Comparison of ENCODE assay signal across 1 cellular context in genomic region chr4:65968873-65969272, GRCh38.
TF ChIP-seq lines count a peak whose summit lies in the region.

No MANE protein-coding gene starts in this region.

TF ChIP-seq in GM23338, 12 proteins besides CTCF, POLR2A, EP300 and RAD21 (continued from another document):
- TF ChIP-seq, protein P1, sequence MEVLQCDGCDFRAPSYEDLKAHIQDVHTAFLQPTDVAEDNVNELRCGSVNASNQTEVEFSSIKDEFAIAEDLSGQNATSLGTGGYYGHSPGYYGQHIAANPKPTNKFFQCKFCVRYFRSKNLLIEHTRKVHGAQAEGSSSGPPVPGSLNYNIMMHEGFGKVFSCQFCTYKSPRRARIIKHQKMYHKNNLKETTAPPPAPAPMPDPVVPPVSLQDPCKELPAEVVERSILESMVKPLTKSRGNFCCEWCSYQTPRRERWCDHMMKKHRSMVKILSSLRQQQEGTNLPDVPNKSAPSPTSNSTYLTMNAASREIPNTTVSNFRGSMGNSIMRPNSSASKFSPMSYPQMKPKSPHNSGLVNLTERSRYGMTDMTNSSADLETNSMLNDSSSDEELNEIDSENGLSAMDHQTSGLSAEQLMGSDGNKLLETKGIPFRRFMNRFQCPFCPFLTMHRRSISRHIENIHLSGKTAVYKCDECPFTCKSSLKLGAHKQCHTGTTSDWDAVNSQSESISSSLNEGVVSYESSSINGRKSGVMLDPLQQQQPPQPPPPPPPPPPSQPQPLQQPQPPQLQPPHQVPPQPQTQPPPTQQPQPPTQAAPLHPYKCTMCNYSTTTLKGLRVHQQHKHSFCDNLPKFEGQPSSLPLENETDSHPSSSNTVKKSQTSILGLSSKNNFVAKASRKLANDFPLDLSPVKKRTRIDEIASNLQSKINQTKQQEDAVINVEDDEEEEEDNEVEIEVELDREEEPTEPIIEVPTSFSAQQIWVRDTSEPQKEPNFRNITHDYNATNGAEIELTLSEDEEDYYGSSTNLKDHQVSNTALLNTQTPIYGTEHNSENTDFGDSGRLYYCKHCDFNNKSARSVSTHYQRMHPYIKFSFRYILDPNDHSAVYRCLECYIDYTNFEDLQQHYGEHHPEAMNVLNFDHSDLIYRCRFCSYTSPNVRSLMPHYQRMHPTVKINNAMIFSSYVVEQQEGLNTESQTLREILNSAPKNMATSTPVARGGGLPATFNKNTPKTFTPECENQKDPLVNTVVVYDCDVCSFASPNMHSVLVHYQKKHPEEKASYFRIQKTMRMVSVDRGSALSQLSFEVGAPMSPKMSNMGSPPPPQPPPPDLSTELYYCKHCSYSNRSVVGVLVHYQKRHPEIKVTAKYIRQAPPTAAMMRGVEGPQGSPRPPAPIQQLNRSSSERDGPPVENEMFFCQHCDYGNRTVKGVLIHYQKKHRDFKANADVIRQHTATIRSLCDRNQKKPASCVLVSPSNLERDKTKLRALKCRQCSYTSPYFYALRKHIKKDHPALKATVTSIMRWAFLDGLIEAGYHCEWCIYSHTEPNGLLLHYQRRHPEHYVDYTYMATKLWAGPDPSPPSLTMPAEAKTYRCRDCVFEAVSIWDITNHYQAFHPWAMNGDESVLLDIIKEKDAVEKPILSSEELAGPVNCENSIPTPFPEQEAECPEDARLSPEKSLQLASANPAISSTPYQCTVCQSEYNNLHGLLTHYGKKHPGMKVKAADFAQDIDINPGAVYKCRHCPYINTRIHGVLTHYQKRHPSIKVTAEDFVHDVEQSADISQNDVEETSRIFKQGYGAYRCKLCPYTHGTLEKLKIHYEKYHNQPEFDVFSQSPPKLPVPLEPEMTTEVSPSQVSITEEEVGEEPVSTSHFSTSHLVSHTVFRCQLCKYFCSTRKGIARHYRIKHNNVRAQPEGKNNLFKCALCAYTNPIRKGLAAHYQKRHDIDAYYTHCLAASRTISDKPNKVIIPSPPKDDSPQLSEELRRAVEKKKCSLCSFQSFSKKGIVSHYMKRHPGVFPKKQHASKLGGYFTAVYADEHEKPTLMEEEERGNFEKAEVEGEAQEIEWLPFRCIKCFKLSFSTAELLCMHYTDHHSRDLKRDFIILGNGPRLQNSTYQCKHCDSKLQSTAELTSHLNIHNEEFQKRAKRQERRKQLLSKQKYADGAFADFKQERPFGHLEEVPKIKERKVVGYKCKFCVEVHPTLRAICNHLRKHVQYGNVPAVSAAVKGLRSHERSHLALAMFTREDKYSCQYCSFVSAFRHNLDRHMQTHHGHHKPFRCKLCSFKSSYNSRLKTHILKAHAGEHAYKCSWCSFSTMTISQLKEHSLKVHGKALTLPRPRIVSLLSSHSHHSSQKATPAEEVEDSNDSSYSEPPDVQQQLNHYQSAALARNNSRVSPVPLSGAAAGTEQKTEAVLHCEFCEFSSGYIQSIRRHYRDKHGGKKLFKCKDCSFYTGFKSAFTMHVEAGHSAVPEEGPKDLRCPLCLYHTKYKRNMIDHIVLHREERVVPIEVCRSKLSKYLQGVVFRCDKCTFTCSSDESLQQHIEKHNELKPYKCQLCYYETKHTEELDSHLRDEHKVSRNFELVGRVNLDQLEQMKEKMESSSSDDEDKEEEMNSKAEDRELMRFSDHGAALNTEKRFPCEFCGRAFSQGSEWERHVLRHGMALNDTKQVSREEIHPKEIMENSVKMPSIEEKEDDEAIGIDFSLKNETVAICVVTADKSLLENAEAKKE (CRISPR knock-in tag; IDR thresholded peaks at IDR 0.05) = no peak
- TF ChIP-seq EZH2 (IDR thresholded peaks at IDR 0.05; ENCODE audit: low read depth, unreplicated experiment) (no peak), JUNB (IDR thresholded peaks at IDR 0.05; ENCODE audit: unreplicated experiment) (no peak), ZNF114 (CRISPR knock-in tag; IDR thresholded peaks at IDR 0.05) (no peak), EZH2phosphoT487 (IDR thresholded peaks at IDR 0.05; ENCODE audit: unreplicated experiment) (no peak), CREB1 (CRISPR knock-in tag; IDR thresholded peaks at IDR 0.05; ENCODE audit: low read depth) (no peak), NANOG (IDR thresholded peaks at IDR 0.05; ENCODE audit: borderline replicate concordance) (no peak), STAT1 (IDR thresholded peaks at IDR 0.05; ENCODE audit: unreplicated experiment) (no peak)
- TF ChIP-seq, protein P2, sequence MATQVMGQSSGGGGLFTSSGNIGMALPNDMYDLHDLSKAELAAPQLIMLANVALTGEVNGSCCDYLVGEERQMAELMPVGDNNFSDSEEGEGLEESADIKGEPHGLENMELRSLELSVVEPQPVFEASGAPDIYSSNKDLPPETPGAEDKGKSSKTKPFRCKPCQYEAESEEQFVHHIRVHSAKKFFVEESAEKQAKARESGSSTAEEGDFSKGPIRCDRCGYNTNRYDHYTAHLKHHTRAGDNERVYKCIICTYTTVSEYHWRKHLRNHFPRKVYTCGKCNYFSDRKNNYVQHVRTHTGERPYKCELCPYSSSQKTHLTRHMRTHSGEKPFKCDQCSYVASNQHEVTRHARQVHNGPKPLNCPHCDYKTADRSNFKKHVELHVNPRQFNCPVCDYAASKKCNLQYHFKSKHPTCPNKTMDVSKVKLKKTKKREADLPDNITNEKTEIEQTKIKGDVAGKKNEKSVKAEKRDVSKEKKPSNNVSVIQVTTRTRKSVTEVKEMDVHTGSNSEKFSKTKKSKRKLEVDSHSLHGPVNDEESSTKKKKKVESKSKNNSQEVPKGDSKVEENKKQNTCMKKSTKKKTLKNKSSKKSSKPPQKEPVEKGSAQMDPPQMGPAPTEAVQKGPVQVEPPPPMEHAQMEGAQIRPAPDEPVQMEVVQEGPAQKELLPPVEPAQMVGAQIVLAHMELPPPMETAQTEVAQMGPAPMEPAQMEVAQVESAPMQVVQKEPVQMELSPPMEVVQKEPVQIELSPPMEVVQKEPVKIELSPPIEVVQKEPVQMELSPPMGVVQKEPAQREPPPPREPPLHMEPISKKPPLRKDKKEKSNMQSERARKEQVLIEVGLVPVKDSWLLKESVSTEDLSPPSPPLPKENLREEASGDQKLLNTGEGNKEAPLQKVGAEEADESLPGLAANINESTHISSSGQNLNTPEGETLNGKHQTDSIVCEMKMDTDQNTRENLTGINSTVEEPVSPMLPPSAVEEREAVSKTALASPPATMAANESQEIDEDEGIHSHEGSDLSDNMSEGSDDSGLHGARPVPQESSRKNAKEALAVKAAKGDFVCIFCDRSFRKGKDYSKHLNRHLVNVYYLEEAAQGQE (IDR thresholded peaks at IDR 0.05; ENCODE audit: unreplicated experiment) = no peak
